Comparison of ENCODE assay signal across 1 cellular context in the genomic region with DNA sequence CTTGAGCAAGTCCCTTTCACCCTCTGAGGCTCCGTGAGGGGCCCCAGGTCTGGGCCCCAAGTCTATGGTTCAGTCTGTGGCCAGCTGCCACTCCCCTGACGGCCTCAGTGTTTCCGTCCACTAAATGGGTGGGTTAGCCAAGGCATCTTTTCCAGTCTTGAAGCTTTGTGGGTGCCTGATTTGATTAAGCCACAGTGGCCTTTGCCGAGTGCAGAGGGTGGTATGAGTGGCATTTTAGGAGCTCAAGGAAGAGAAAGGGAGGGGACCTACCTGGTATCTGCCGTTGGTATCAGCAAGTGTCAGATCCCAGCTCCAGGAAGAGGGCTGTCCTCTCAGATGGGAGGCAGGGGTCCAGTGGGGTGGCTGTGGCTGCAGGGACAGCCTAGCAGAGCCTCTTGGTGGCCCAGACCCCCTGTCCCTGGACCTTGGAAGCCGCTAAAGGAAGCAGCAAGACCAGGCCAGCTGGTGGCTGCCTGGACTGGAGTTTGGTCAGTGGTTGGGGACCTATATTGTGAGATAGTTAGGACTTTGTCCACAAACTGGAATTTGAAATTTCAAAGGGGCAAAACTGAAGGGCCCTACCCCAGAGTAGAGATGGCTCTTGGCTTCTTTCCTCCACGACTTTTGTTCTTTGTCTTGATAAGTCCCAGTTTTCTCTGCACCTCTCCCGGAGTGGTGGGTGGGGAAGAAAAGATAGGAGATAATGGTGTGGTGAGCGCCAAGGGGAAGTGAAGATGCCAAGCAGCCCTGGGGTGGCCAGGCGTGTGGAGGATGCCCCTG.
TF ChIP-seq lines count a peak whose summit lies in the region.

No MANE protein-coding gene starts in this region.

TF ChIP-seq in HepG2, 621 proteins besides CTCF, POLR2A, EP300 and RAD21 (continued from another document and continues in another):
- TF ChIP-seq, protein P1, sequence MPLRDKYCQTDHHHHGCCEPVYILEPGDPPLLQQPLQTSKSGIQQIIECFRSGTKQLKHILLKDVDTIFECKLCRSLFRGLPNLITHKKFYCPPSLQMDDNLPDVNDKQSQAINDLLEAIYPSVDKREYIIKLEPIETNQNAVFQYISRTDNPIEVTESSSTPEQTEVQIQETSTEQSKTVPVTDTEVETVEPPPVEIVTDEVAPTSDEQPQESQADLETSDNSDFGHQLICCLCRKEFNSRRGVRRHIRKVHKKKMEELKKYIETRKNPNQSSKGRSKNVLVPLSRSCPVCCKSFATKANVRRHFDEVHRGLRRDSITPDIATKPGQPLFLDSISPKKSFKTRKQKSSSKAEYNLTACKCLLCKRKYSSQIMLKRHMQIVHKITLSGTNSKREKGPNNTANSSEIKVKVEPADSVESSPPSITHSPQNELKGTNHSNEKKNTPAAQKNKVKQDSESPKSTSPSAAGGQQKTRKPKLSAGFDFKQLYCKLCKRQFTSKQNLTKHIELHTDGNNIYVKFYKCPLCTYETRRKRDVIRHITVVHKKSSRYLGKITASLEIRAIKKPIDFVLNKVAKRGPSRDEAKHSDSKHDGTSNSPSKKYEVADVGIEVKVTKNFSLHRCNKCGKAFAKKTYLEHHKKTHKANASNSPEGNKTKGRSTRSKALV (CRISPR knock-in tag; IDR thresholded peaks at IDR 0.05): no peak
- TF ChIP-seq ZSCAN22 (CRISPR knock-in tag; IDR thresholded peaks at IDR 0.05): no peak; the same call in 1 of the 2 replicates
- TF ChIP-seq ZNF331 (CRISPR knock-in tag; IDR thresholded peaks at IDR 0.05): no peak
- TF ChIP-seq ZFP36 (IDR thresholded peaks at IDR 0.05; ENCODE audit: borderline replicate concordance, low read depth, low read length, partially characterized antibody): no peak
- 0 out of 2 replicates have a peak, but pooled peaks have one; percentile 50 for TF ChIP-seq SMAD1 (CRISPR knock-in tag; IDR thresholded peaks at IDR 0.05; ENCODE audit: borderline replicate concordance, low read depth)
- no peak for TF ChIP-seq ZSCAN30 (CRISPR knock-in tag; IDR thresholded peaks at IDR 0.05)
- TF ChIP-seq, protein P2, sequence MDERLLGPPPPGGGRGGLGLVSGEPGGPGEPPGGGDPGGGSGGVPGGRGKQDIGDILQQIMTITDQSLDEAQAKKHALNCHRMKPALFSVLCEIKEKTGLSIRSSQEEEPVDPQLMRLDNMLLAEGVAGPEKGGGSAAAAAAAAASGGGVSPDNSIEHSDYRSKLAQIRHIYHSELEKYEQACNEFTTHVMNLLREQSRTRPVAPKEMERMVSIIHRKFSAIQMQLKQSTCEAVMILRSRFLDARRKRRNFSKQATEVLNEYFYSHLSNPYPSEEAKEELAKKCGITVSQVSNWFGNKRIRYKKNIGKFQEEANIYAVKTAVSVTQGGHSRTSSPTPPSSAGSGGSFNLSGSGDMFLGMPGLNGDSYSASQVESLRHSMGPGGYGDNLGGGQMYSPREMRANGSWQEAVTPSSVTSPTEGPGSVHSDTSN (CRISPR knock-in tag; IDR thresholded peaks at IDR 0.05): peak; percentile 50
- no peak for TF ChIP-seq ESRRA (CRISPR knock-in tag; IDR thresholded peaks at IDR 0.05; ENCODE audit: low read depth)
- TF ChIP-seq, protein P3, sequence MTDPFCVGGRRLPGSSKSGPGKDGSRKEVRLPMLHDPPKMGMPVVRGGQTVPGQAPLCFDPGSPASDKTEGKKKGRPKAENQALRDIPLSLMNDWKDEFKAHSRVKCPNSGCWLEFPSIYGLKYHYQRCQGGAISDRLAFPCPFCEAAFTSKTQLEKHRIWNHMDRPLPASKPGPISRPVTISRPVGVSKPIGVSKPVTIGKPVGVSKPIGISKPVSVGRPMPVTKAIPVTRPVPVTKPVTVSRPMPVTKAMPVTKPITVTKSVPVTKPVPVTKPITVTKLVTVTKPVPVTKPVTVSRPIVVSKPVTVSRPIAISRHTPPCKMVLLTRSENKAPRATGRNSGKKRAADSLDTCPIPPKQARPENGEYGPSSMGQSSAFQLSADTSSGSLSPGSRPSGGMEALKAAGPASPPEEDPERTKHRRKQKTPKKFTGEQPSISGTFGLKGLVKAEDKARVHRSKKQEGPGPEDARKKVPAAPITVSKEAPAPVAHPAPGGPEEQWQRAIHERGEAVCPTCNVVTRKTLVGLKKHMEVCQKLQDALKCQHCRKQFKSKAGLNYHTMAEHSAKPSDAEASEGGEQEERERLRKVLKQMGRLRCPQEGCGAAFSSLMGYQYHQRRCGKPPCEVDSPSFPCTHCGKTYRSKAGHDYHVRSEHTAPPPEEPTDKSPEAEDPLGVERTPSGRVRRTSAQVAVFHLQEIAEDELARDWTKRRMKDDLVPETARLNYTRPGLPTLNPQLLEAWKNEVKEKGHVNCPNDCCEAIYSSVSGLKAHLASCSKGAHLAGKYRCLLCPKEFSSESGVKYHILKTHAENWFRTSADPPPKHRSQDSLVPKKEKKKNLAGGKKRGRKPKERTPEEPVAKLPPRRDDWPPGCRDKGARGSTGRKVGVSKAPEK (CRISPR knock-in tag; IDR thresholded peaks at IDR 0.05; ENCODE audit: borderline replicate concordance): no peak; the same call in 1 of the 2 replicates
- no peak for TF ChIP-seq YEATS2 (CRISPR knock-in tag; IDR thresholded peaks at IDR 0.05; ENCODE audit: borderline replicate concordance)
- TF ChIP-seq RBM39 (IDR thresholded peaks at IDR 0.05; ENCODE audit: low read depth, low read length, poor library complexity, severe bottlenecking): peak; percentile 55
- TF ChIP-seq HIVEP1 (CRISPR knock-in tag; IDR thresholded peaks at IDR 0.05): no peak
- no peak for TF ChIP-seq CHD2 (IDR thresholded peaks at IDR 0.05; ENCODE audit: low read depth, low read length)
- no peak for TF ChIP-seq ZKSCAN8 (CRISPR knock-in tag; IDR thresholded peaks at IDR 0.05; ENCODE audit: borderline replicate concordance)
- TF ChIP-seq SMARCE1 (IDR thresholded peaks at IDR 0.05; ENCODE audit: borderline replicate concordance): no peak
- TF ChIP-seq TIGD3 (CRISPR knock-in tag; IDR thresholded peaks at IDR 0.05; ENCODE audit: borderline replicate concordance): 0 out of 2 replicates have a peak, but pooled peaks have one; percentile 3
- no peak for TF ChIP-seq TCF12 (IDR thresholded peaks at IDR 0.05)
- TF ChIP-seq TCF12 (CRISPR knock-in tag; IDR thresholded peaks at IDR 0.05): no peak
- TF ChIP-seq, protein P4, sequence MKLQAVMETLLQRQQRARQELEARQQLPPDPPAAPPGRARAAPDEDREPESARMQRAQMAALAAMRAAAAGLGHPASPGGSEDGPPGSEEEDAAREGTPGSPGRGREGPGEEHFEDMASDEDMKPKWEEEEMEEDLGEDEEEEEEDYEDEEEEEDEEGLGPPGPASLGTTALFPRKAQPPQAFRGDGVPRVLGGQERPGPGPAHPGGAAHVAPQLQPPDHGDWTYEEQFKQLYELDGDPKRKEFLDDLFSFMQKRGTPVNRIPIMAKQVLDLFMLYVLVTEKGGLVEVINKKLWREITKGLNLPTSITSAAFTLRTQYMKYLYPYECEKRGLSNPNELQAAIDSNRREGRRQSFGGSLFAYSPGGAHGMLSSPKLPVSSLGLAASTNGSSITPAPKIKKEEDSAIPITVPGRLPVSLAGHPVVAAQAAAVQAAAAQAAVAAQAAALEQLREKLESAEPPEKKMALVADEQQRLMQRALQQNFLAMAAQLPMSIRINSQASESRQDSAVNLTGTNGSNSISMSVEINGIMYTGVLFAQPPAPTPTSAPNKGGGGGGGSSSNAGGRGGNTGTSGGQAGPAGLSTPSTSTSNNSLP (IDR thresholded peaks at IDR 0.05; ENCODE audit: low read depth, low read length): no peak
- TF ChIP-seq RBFOX2 (IDR thresholded peaks at IDR 0.05; ENCODE audit: low read depth, low read length): peak; percentile 48; the same call in 1 of the 2 replicates
- 0 out of 2 replicates have a peak, but pooled peaks have one; percentile 7 for TF ChIP-seq ZFP82 (CRISPR knock-in tag; IDR thresholded peaks at IDR 0.05; ENCODE audit: borderline replicate concordance)
- TF ChIP-seq SETDB1 (CRISPR knock-in tag; IDR thresholded peaks at IDR 0.05; ENCODE audit: borderline replicate concordance): no peak
- no peak for TF ChIP-seq PAX8 (CRISPR knock-in tag; IDR thresholded peaks at IDR 0.05; ENCODE audit: borderline replicate concordance)
- TF ChIP-seq, protein P5, sequence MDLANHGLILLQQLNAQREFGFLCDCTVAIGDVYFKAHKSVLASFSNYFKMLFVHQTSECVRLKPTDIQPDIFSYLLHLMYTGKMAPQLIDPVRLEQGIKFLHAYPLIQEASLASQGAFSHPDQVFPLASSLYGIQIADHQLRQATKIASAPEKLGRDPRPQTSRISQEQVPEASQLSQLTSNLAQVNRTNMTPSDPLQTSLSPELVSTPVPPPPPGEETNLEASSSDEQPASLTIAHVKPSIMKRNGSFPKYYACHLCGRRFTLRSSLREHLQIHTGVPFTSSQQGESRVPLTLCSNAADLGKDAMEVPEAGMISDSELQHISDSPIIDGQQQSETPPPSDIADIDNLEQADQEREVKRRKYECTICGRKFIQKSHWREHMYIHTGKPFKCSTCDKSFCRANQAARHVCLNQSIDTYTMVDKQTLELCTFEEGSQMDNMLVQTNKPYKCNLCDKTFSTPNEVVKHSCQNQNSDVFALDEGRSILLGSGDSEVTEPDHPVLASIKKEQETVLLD (CRISPR knock-in tag; IDR thresholded peaks at IDR 0.05; ENCODE audit: low read depth): no peak
- peak; percentile 37 for TF ChIP-seq CBX1 (IDR thresholded peaks at IDR 0.05; ENCODE audit: low read depth)
- no peak for TF ChIP-seq HMGXB3 (CRISPR knock-in tag; IDR thresholded peaks at IDR 0.05; ENCODE audit: borderline replicate concordance)
- no peak for TF ChIP-seq ZNF232 (CRISPR knock-in tag; IDR thresholded peaks at IDR 0.05; ENCODE audit: borderline replicate concordance)
- peak; percentile 93 for TF ChIP-seq ZMYM2 (CRISPR knock-in tag; IDR thresholded peaks at IDR 0.05)
- no peak for TF ChIP-seq RELA (CRISPR knock-in tag; IDR thresholded peaks at IDR 0.05)
- TF ChIP-seq TFAP4 (IDR thresholded peaks at IDR 0.05; ENCODE audit: borderline replicate concordance, low read depth): peak; percentile 89; the same call in 1 of the 2 replicates
